23 cellular contexts compared by ENCODE assay signal in the genomic region with DNA sequence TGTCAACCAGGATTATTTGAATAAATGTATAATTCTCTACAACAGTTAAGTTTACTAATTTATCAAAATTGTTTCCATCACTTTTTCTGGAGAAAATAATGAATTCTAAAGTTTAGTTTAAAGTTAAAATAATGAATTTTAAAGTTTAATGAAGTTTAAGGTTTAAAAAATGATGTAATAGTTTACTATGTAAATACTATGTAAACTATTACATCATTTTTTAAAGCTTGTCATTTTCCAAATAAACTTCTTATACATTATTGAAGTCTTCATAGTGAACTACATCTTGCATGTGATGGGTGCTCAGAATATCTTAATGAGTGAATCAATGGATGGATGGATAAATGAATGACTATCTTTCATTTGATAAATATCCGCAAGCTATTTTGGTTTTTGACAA. TPM values are rescaled to one million over a fixed set of nuclear protein-coding genes. Genes with fewer than 3 reads are reported as not detected.
DNase-seq lines count a peak whose midpoint lies in the region; ATAC-seq and FAIRE-seq lines count a peak whose summit lies in the region.
"Had no signal": no experiment of that assay in that cellular context is flagged by ENCODE, and none has a peak within 500 bp of the region (broad histone marks: within the 10 kb centered on the region; RNA-seq: fewer than 3 reads in every experiment).

No MANE protein-coding gene starts in this region.

- ATAC-seq in activated T-cell treated with anti-CD3 and anti-CD28 coated beads, Interleukin-2, amount 50 U/mL, for 72 hours (replicated peaks in 1 of 2), result no peak
- ATAC-seq in activated T-cell treated with anti-CD3 and anti-CD28 coated beads, Interleukin-2, amount 50 U/mL, for 4 hours, result no peak
- ATAC-seq in CD4-positive, CD25-positive, alpha-beta regulatory T cell (ENCODE audit: low read depth in 2 of 2), result no peak
- ATAC-seq in T-helper 17 cell (no peak), GM18867 (IDR thresholded peaks at IDR 0.05; ENCODE audit: unreplicated experiment) (no peak)

- H3K9me3 ChIP-seq in CD4-positive, CD25-positive, alpha-beta regulatory T cell (ENCODE audit: control insufficient read depth in 2 of 2, low read length in 2 of 2), result no peaks in the 10 kb centered on the region
- H3K9me3 ChIP-seq in T-helper 17 cell (ENCODE audit: control insufficient read depth, low read length, poor library complexity, severe bottlenecking), result no peaks in the 10 kb centered on the region

- DNase-seq in activated T-cell treated with anti-CD3 and anti-CD28 coated beads, Interleukin-2, amount 50 U/mL, for 72 hours, result no peak
- no peak for DNase-seq in activated T-cell treated with anti-CD3 and anti-CD28 coated beads, Interleukin-2, amount 50 U/mL, for 4 hours
- no peak for DNase-seq in CD4-positive, CD25-positive, alpha-beta regulatory T cell
- no peak for DNase-seq in T-helper 17 cell
- DNase-seq in stimulated activated CD4-positive, alpha-beta T cell treated with anti-CD3 and anti-CD28 coated beads, Interleukin-2, amount 100 ng/mL, for 24 hours, result no peak
- DNase-seq in activated CD8-positive, alpha-beta memory T cell treated with anti-CD3 and anti-CD28 coated beads, Interleukin-2, amount 50 U/mL, for 4 hours, result no peak
- DNase-seq: CD4-positive, alpha-beta T cell; COR-L47; DMS79; GM23248; H9; KG1; NCI-H1092; NCI-H1436; NCI-H187 treated with DMSO at 0.1 percent for 48 hours; PC-9 had no signal

- H3K4me3 ChIP-seq in CD4-positive, CD25-positive, alpha-beta regulatory T cell (ENCODE audit: low read depth, low read length), result no peak overlapping the region
- H3K4me3 ChIP-seq: GM23248, PC-9 had no signal

- peaks cover 54% of the 10 kb centered on the region for H3K4me1 ChIP-seq in CD4-positive, CD25-positive, alpha-beta regulatory T cell (ENCODE audit: control insufficient read depth, insufficient read depth, low read length, poor library complexity, severe bottlenecking)

- peaks cover 7 to 10% of the 10 kb centered on the region in 2 donors for H3K9me3 Mint-ChIP-seq in activated T-cell treated with anti-CD3 and anti-CD28 coated beads, Interleukin-2, amount 50 U/mL, for 72 hours
- peaks cover 8% of the 10 kb centered on the region for H3K9me3 Mint-ChIP-seq in activated T-cell treated with anti-CD3 and anti-CD28 coated beads, Interleukin-2, amount 50 U/mL, for 4 hours
- H3K9me3 Mint-ChIP-seq in CD4-positive, CD25-positive, alpha-beta regulatory T cell, result peaks cover 0 to 7% (median 0%) of the 10 kb centered on the region in 7 donors
- H3K9me3 Mint-ChIP-seq: CD4-positive, alpha-beta T cell; H9 had no signal

- H3K4me1 Mint-ChIP-seq in activated T-cell treated with anti-CD3 and anti-CD28 coated beads, Interleukin-2, amount 50 U/mL, for 72 hours (ENCODE audit: low read depth), result peaks cover 91% of the 10 kb centered on the region
- peaks cover 80% of the 10 kb centered on the region for H3K4me1 Mint-ChIP-seq in activated T-cell treated with anti-CD3 and anti-CD28 coated beads, Interleukin-2, amount 50 U/mL, for 4 hours (ENCODE audit: low read depth)
- H3K4me1 Mint-ChIP-seq in CD4-positive, CD25-positive, alpha-beta regulatory T cell, result peaks cover 34 to 89% (median 73%) of the 10 kb centered on the region in 4 donors
- H3K4me1 Mint-ChIP-seq in T-helper 17 cell, result peaks cover 57% of the 10 kb centered on the region

- peaks cover 2% of the 10 kb centered on the region for H3K36me3 ChIP-seq in CD4-positive, CD25-positive, alpha-beta regulatory T cell (ENCODE audit: control insufficient read depth, insufficient read depth, low read length)

- FAIRE-seq in islet of Langerhans (lab: Jason Lieb, UNC), result peak; percentile 45

- H3K27me3 ChIP-seq in CD4-positive, CD25-positive, alpha-beta regulatory T cell (ENCODE audit: control insufficient read depth, insufficient read depth, low read length), result no peaks in the 10 kb centered on the region

- no peaks in the 10 kb centered on the region for H3K27me3 Mint-ChIP-seq in activated T-cell treated with anti-CD3 and anti-CD28 coated beads, Interleukin-2, amount 50 U/mL, for 72 hours (ENCODE audit: low read depth)
- no peaks in the 10 kb centered on the region for H3K27me3 Mint-ChIP-seq in activated T-cell treated with anti-CD3 and anti-CD28 coated beads, Interleukin-2, amount 50 U/mL, for 4 hours (ENCODE audit: low read depth)
- peaks cover 4% of the 10 kb centered on the region for H3K27me3 Mint-ChIP-seq in CD4-positive, CD25-positive, alpha-beta regulatory T cell
- H3K27me3 Mint-ChIP-seq in T-helper 17 cell, result no peaks in the 10 kb centered on the region
- H3K27me3 Mint-ChIP-seq: CD4-positive, alpha-beta T cell had no signal

- H3K36me3 Mint-ChIP-seq in activated T-cell treated with anti-CD3 and anti-CD28 coated beads, Interleukin-2, amount 50 U/mL, for 72 hours (ENCODE audit: insufficient read depth in 2 of 2), result peaks cover 19 to 31% of the 10 kb centered on the region in 2 donors
- peaks cover 29% of the 10 kb centered on the region for H3K36me3 Mint-ChIP-seq in activated T-cell treated with anti-CD3 and anti-CD28 coated beads, Interleukin-2, amount 50 U/mL, for 4 hours (ENCODE audit: insufficient read depth)
- H3K36me3 Mint-ChIP-seq in CD4-positive, CD25-positive, alpha-beta regulatory T cell, result peaks cover 21% of the 10 kb centered on the region
- H3K36me3 Mint-ChIP-seq in T-helper 17 cell (ENCODE audit: low read depth), result peaks cover 5% of the 10 kb centered on the region

- peak overlapping the region; percentile 43 for H3K27ac ChIP-seq in CD4-positive, CD25-positive, alpha-beta regulatory T cell (ENCODE audit: insufficient read depth, low read length, poor library complexity, severe bottlenecking)
- H3K27ac ChIP-seq: GM23248, HL-60, PC-9 had no signal

- H3K4me3 Mint-ChIP-seq in activated T-cell treated with anti-CD3 and anti-CD28 coated beads, Interleukin-2, amount 50 U/mL, for 72 hours, result no peak overlapping the region
- no peak overlapping the region for H3K4me3 Mint-ChIP-seq in activated T-cell treated with anti-CD3 and anti-CD28 coated beads, Interleukin-2, amount 50 U/mL, for 4 hours
- H3K4me3 Mint-ChIP-seq in CD4-positive, CD25-positive, alpha-beta regulatory T cell, result no peak overlapping the region
- H3K4me3 Mint-ChIP-seq in T-helper 17 cell, result no peak overlapping the region
- H3K4me3 Mint-ChIP-seq: CD4-positive, alpha-beta T cell; H9 had no signal

- H3K27ac Mint-ChIP-seq in activated T-cell treated with anti-CD3 and anti-CD28 coated beads, Interleukin-2, amount 50 U/mL, for 72 hours, result peak overlapping the region; percentile 87
- H3K27ac Mint-ChIP-seq in CD4-positive, CD25-positive, alpha-beta regulatory T cell, result no peak overlapping the region
- H3K27ac Mint-ChIP-seq in T-helper 17 cell, result peak overlapping the region; percentile 0
- H3K27ac Mint-ChIP-seq: H9 had no signal

RNA-seq across cellular contexts. Expression of a gene that starts 38.8 kb away (rescaled TPM):
- total RNA-seq in activated T-cell treated with anti-CD3 and anti-CD28 coated beads, Interleukin-2, amount 50 U/mL, for 72 hours, result 100 to 1,000 TPM; 177 to 206 TPM
- 100 to 1,000 TPM in 2 of 3 donors, 10 to 100 TPM in 1; 78.3 to 124 (median 124) TPM for total RNA-seq in activated T-cell treated with anti-CD3 and anti-CD28 coated beads, Interleukin-2, amount 50 U/mL, for 4 hours
- 235 TPM for total RNA-seq in CD4-positive, CD25-positive, alpha-beta regulatory T cell
- 100 to 1,000 TPM in 3 of 4 donors, 10 to 100 TPM in 1; 92.6 to 184 (median 130) TPM for polyA plus RNA-seq in CD4-positive, CD25-positive, alpha-beta regulatory T cell
- total RNA-seq in T-helper 17 cell, result 100 to 1,000 TPM; 174 to 177 TPM
- total RNA-seq: A673, H9, HT-29, NCI-H460, PC-9 had no signal
- polyA plus RNA-seq: BJ had no signal

Comparison
In these comparisons a context has a peak if more than half of its experiments do, and no peak if none do; other contexts are left out.
1. H3K27ac Mint-ChIP-seq: peak in activated T-cell treated with anti-CD3 and anti-CD28 coated beads, Interleukin-2, amount 50 U/mL, for 72 hours (single experiment) and T-helper 17 cell (single experiment); none in CD4-positive, CD25-positive, alpha-beta regulatory T cell (0 of 3).